ENCODE assay signal across 1 cellular context in the genomic region with DNA sequence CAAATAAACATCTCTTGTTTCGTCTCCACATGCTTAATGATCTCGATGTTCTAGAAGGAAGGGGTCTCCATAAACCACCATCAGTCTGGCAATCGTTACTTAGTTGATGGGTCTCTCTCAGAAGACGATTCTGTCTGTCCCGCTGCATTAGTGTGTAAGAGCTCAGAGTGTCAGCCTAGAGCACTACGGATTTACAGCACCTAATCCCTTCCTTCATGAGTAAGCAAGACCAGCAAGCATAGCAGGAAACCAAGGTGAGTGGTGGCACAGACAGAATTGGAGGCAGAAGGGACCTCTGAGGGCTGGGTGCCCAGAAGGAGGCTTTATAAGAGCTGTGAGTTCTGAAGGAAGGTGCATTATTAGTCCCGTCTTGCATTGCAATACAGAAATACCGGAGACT.
TF ChIP-seq lines count a peak whose summit lies in the region.

No MANE protein-coding gene starts in this region.

TF ChIP-seq in H1, 55 proteins besides CTCF, POLR2A, EP300 and RAD21 (continued from another document):
- TF ChIP-seq, protein P1, sequence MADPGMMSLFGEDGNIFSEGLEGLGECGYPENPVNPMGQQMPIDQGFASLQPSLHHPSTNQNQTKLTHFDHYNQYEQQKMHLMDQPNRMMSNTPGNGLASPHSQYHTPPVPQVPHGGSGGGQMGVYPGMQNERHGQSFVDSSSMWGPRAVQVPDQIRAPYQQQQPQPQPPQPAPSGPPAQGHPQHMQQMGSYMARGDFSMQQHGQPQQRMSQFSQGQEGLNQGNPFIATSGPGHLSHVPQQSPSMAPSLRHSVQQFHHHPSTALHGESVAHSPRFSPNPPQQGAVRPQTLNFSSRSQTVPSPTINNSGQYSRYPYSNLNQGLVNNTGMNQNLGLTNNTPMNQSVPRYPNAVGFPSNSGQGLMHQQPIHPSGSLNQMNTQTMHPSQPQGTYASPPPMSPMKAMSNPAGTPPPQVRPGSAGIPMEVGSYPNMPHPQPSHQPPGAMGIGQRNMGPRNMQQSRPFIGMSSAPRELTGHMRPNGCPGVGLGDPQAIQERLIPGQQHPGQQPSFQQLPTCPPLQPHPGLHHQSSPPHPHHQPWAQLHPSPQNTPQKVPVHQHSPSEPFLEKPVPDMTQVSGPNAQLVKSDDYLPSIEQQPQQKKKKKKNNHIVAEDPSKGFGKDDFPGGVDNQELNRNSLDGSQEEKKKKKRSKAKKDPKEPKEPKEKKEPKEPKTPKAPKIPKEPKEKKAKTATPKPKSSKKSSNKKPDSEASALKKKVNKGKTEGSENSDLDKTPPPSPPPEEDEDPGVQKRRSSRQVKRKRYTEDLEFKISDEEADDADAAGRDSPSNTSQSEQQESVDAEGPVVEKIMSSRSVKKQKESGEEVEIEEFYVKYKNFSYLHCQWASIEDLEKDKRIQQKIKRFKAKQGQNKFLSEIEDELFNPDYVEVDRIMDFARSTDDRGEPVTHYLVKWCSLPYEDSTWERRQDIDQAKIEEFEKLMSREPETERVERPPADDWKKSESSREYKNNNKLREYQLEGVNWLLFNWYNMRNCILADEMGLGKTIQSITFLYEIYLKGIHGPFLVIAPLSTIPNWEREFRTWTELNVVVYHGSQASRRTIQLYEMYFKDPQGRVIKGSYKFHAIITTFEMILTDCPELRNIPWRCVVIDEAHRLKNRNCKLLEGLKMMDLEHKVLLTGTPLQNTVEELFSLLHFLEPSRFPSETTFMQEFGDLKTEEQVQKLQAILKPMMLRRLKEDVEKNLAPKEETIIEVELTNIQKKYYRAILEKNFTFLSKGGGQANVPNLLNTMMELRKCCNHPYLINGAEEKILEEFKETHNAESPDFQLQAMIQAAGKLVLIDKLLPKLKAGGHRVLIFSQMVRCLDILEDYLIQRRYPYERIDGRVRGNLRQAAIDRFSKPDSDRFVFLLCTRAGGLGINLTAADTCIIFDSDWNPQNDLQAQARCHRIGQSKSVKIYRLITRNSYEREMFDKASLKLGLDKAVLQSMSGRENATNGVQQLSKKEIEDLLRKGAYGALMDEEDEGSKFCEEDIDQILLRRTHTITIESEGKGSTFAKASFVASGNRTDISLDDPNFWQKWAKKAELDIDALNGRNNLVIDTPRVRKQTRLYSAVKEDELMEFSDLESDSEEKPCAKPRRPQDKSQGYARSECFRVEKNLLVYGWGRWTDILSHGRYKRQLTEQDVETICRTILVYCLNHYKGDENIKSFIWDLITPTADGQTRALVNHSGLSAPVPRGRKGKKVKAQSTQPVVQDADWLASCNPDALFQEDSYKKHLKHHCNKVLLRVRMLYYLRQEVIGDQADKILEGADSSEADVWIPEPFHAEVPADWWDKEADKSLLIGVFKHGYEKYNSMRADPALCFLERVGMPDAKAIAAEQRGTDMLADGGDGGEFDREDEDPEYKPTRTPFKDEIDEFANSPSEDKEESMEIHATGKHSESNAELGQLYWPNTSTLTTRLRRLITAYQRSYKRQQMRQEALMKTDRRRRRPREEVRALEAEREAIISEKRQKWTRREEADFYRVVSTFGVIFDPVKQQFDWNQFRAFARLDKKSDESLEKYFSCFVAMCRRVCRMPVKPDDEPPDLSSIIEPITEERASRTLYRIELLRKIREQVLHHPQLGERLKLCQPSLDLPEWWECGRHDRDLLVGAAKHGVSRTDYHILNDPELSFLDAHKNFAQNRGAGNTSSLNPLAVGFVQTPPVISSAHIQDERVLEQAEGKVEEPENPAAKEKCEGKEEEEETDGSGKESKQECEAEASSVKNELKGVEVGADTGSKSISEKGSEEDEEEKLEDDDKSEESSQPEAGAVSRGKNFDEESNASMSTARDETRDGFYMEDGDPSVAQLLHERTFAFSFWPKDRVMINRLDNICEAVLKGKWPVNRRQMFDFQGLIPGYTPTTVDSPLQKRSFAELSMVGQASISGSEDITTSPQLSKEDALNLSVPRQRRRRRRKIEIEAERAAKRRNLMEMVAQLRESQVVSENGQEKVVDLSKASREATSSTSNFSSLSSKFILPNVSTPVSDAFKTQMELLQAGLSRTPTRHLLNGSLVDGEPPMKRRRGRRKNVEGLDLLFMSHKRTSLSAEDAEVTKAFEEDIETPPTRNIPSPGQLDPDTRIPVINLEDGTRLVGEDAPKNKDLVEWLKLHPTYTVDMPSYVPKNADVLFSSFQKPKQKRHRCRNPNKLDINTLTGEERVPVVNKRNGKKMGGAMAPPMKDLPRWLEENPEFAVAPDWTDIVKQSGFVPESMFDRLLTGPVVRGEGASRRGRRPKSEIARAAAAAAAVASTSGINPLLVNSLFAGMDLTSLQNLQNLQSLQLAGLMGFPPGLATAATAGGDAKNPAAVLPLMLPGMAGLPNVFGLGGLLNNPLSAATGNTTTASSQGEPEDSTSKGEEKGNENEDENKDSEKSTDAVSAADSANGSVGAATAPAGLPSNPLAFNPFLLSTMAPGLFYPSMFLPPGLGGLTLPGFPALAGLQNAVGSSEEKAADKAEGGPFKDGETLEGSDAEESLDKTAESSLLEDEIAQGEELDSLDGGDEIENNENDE (IDR thresholded peaks at IDR 0.05; ENCODE audit: insufficient replicate concordance, low read length), result no peak
TF ChIP-seq in H1: peak in this region for 0.
